ENCODE assay signal across 16 cellular contexts in genomic region chr22:19776433-19777031, GRCh38. TPM values are rescaled to one million over a fixed set of nuclear protein-coding genes. Genes with fewer than 3 reads are reported as not detected.
DNase-seq lines count a peak whose midpoint lies in the region; TF ChIP-seq lines count a peak whose summit lies in the region.
"Had no signal": no experiment of that assay in that cellular context is flagged by ENCODE, and none has a peak within 500 bp of the region (broad histone marks: within the 10 kb centered on the region; RNA-seq: fewer than 3 reads in every experiment).

No MANE protein-coding gene starts in this region.

- H3K4me3 ChIP-seq in fibroblast of the aortic adventitia (ENCODE audit: low read depth, low read length) (no peak overlapping the region), spleen (no peak overlapping the region)
- H3K4me3 ChIP-seq: body of pancreas, testis had no signal

- 30 to 37% (median 33%) methylated on average over 18 of the region's 18 CpGs for WGBS in spleen, 5 donors
- no CpG with 5 or more reads among the region's 18 CpGs for WGBS in H9 (ENCODE audit: extremely low coverage, insufficient read length, low lambda C conversion rate)

- H3K23ac ChIP-seq in H9 (ENCODE audit: insufficient read length, low read depth, low read length): no peak overlapping the region

- H2BK20ac ChIP-seq in H9 (ENCODE audit: low read depth, low read length, poor library complexity, severe bottlenecking): no peak overlapping the region

- H3K18ac ChIP-seq in H9 (ENCODE audit: insufficient read length, low read depth, low read length): no peak overlapping the region

- H2BK5ac ChIP-seq in H9 (ENCODE audit: insufficient read length, low read length): no peak overlapping the region

- H3K27me3 ChIP-seq in spleen (replicated peaks in 1 of 7) (peaks cover 0 to 80% (median 22%) of the 10 kb centered on the region in 7 donors), H9 (ENCODE audit: insufficient read depth, low read length) (no peaks in the 10 kb centered on the region)
- H3K27me3 ChIP-seq: body of pancreas, testis had no signal

- TF ChIP-seq CTCF in fibroblast of the aortic adventitia (IDR thresholded peaks at IDR 0.05; ENCODE audit: insufficient read depth, low read length): no peak
- TF ChIP-seq CTCF in spleen (IDR thresholded peaks at IDR 0.05 in 8 of 11, conservative IDR thresholded peaks at IDR 0.05 in 3 of 11): no peak
- no peak for TF ChIP-seq CTCF in H9 (conservative IDR thresholded peaks at IDR 0.05)

- no peak overlapping the region for H3K4me2 ChIP-seq in H9 (ENCODE audit: insufficient read depth, insufficient read length, low read length)

- H3K79me2 ChIP-seq in H9 (ENCODE audit: insufficient read depth, low read length): no peaks in the 10 kb centered on the region

- no peak overlapping the region for H3K4ac ChIP-seq in H9 (ENCODE audit: low read depth, low read length)

- H2AFZ ChIP-seq in H9 (ENCODE audit: low read length): no peak overlapping the region

- H3K4me1 ChIP-seq in spleen: peaks cover 8 to 32% (median 22%) of the 10 kb centered on the region in 6 donors
- no peaks in the 10 kb centered on the region for H3K4me1 ChIP-seq in H9 (ENCODE audit: insufficient read depth, low read length)
- H3K4me1 ChIP-seq: body of pancreas, testis had no signal

- H4K8ac ChIP-seq in H9 (replicated peaks; ENCODE audit: insufficient read length, low read depth, low read length): no peak overlapping the region

- H3K36me3 ChIP-seq in spleen: no peaks in the 10 kb centered on the region

- no peak overlapping the region for H2BK15ac ChIP-seq in H9 (ENCODE audit: low read depth, low read length)

- H3K27me3 Mint-ChIP-seq in activated naive CD4-positive, alpha-beta T cell treated with anti-CD3 and anti-CD28 coated beads, Interleukin-2, amount 10 ng/mL, durations not matched to agents 7 days and 5 days: peaks cover 75% of the 10 kb centered on the region
- H3K27me3 Mint-ChIP-seq in H9 (ENCODE audit: low read depth): peaks cover 61% of the 10 kb centered on the region

- no peak overlapping the region for H3T11ph ChIP-seq in H9 (ENCODE audit: low read length)

- H3K9me3 ChIP-seq in spleen (no peaks in the 10 kb centered on the region), H9 (ENCODE audit: control insufficient read depth, low read depth, low read length) (no peaks in the 10 kb centered on the region)
- H3K9me3 ChIP-seq: body of pancreas, testis had no signal

- no peaks in the 10 kb centered on the region for H3K23me2 ChIP-seq in H9 (ENCODE audit: insufficient read length, low read depth, low read length, poor library complexity, severe bottlenecking)

- no peak overlapping the region for H3K56ac ChIP-seq in H9 (ENCODE audit: insufficient read length, low read depth, low read length)

- TF ChIP-seq POLR2A in spleen (IDR thresholded peaks at IDR 0.05): no peak

- H3K79me1 ChIP-seq in H9 (ENCODE audit: insufficient read depth, low read depth, low read length, poor library complexity, severe bottlenecking): no peaks in the 10 kb centered on the region

- no peak overlapping the region for H3K9ac ChIP-seq in H9 (ENCODE audit: extremely low read depth, insufficient read length, low read length)

- H2AK5ac ChIP-seq in H9 (ENCODE audit: insufficient read length, low read length): no peak overlapping the region

- no peaks in the 10 kb centered on the region for H4K20me1 ChIP-seq in H9 (ENCODE audit: control insufficient read depth, insufficient read depth, insufficient read length)

- no peak overlapping the region for H4K5ac ChIP-seq in H9 (ENCODE audit: insufficient read length, low read depth, low read length)

- no peak overlapping the region for H2BK12ac ChIP-seq in H9 (ENCODE audit: insufficient read length, low read depth, low read length)

- H2BK120ac ChIP-seq in H9 (ENCODE audit: low read depth, low read length, poor library complexity, severe bottlenecking): no peak overlapping the region

- H3K27ac Mint-ChIP-seq in activated naive CD4-positive, alpha-beta T cell treated with anti-CD3 and anti-CD28 coated beads, Interleukin-2, amount 10 ng/mL, durations not matched to agents 7 days and 5 days: no peak overlapping the region
- no peak overlapping the region for H3K27ac Mint-ChIP-seq in H9

- no peaks in the 10 kb centered on the region for H3K9me3 Mint-ChIP-seq in activated naive CD4-positive, alpha-beta T cell treated with anti-CD3 and anti-CD28 coated beads, Interleukin-2, amount 10 ng/mL, durations not matched to agents 7 days and 5 days
- H3K9me3 Mint-ChIP-seq in H9: no peaks in the 10 kb centered on the region

- CTCF ChIA-PET in activated naive CD4-positive, alpha-beta T cell treated with anti-CD3 and anti-CD28 coated beads, Interleukin-2, amount 10 ng/mL, durations not matched to agents 7 days and 5 days (lab: Charles Lee): interaction anchor here (1.1 kb wide), 1 partner anchor 46 kb away, joined by 3 read pairs; no protein-coding TSS in a partner anchor

- peak; percentile 32 for DNase-seq in activated naive CD4-positive, alpha-beta T cell treated with anti-CD3 and anti-CD28 coated beads, Interleukin-2, amount 10 ng/mL, durations not matched to agents 7 days and 5 days
- no peak for DNase-seq in activated naive CD4-positive, alpha-beta T cell (lab: John Stamatoyannopoulos, UW)
- peak; percentile 84 for DNase-seq in OCI-M1 (lab: John Stamatoyannopoulos, UW)
- DNase-seq in fibroblast of the aortic adventitia (ENCODE audit: low read depth): peak; percentile 39
- DNase-seq in spleen: peak; percentile 58
- no peak for DNase-seq in H9
- DNase-seq in central memory CD4-positive, alpha-beta T cell: no peak
- no peak for DNase-seq in T-helper 1 cell
- DNase-seq: activated CD4-positive, alpha-beta T cell treated with anti-CD3 and anti-CD28 coated beads, Interleukin-2, amount 50 U/mL, for 1 hour; body of pancreas; DMS153; NCI-H1092; stimulated activated CD4-positive, alpha-beta T cell treated with anti-CD3 and anti-CD28 coated beads, Interleukin-15, amount 100 ng/mL, for 24 hours; testis had no signal

- intact Hi-C loops in spleen (cut with DNase I; ENCODE audit: low total_unique reads): no loop called here

- H3K4me1 Mint-ChIP-seq in activated naive CD4-positive, alpha-beta T cell treated with anti-CD3 and anti-CD28 coated beads, Interleukin-2, amount 10 ng/mL, durations not matched to agents 7 days and 5 days: peaks cover 6% of the 10 kb centered on the region
- peaks cover 9 to 10% of the 10 kb centered on the region in 2 experiments for H3K4me1 Mint-ChIP-seq in H9

- no peak overlapping the region for H3K27ac ChIP-seq in spleen
- no peak overlapping the region for H3K27ac ChIP-seq in H9 (ENCODE audit: insufficient read length, low read depth, low read length)
- H3K27ac ChIP-seq: body of pancreas, testis had no signal

- H3K36me3 Mint-ChIP-seq in activated naive CD4-positive, alpha-beta T cell treated with anti-CD3 and anti-CD28 coated beads, Interleukin-2, amount 10 ng/mL, durations not matched to agents 7 days and 5 days: no peaks in the 10 kb centered on the region
- no peaks in the 10 kb centered on the region for H3K36me3 Mint-ChIP-seq in H9 (ENCODE audit: insufficient read depth in 1 of 3, low read depth in 3 of 3)

- no peak overlapping the region for H3K14ac ChIP-seq in H9 (ENCODE audit: insufficient read depth, low read length)

- no peak overlapping the region for H4K91ac ChIP-seq in H9 (ENCODE audit: insufficient read length, low read depth, low read length)

- H3K4me3 Mint-ChIP-seq in activated naive CD4-positive, alpha-beta T cell treated with anti-CD3 and anti-CD28 coated beads, Interleukin-2, amount 10 ng/mL, durations not matched to agents 7 days and 5 days: no peak overlapping the region
- no peak overlapping the region for H3K4me3 Mint-ChIP-seq in H9

RNA-seq across cellular contexts. Expression of gene TBX1, which starts 16.0 kb away (rescaled TPM):
- total RNA-seq in fibroblast of the aortic adventitia (ENCODE audit: low replicate concordance) (2.8 TPM in 1 of 2 replicates, not detected in the other), spleen (10 to 100 TPM in 1 of 7 donors, 1 to 10 TPM in 3, under 1 TPM in 3; 0.23 to 10.5 (median 3.1) TPM), H9 (2021) (2.2 and 2.5 TPM in 2 replicates)
- polyA plus RNA-seq in spleen: under 1 TPM; 0.17 to 0.71 (median 0.61) TPM
- total RNA-seq: T-helper 1 cell treated with Interleukin-12 subunit alpha and Interleukin-12 subunit beta and Interleukin-4 antibody, amounts not matched to agents 30 ng/mL and 1 ng/mL, for 36 hours had no signal
- polyA plus RNA-seq: AG04450 had no signal

RNA-seq across cellular contexts. Expression of gene GP1BB, which starts 53.2 kb away (rescaled TPM):
- total RNA-seq in fibroblast of the aortic adventitia (ENCODE audit: low replicate concordance) (2.1 and 20.1 TPM in 2 replicates), spleen (10 to 100 TPM in 6 of 7 donors, 1 to 10 TPM in 1; 6.9 to 25.4 (median 16.5) TPM), H9 (2021) (2.4 and 3.4 TPM in 2 replicates)
- 1 to 10 TPM; 4.2 to 5.1 (median 4.8) TPM for polyA plus RNA-seq in spleen
- total RNA-seq: T-helper 1 cell treated with Interleukin-12 subunit alpha and Interleukin-12 subunit beta and Interleukin-4 antibody, amounts not matched to agents 30 ng/mL and 1 ng/mL, for 36 hours had no signal

Comparison
In these comparisons a context has a peak if more than half of its experiments do, and no peak if none do; other contexts are left out.
1. DNase-seq: peak in activated naive CD4-positive, alpha-beta T cell treated with anti-CD3 and anti-CD28 coated beads, Interleukin-2, amount 10 ng/mL, durations not matched to agents 7 days and 5 days (single experiment), OCI-M1 (single experiment), fibroblast of the aortic adventitia (single experiment) and spleen (single experiment); none in activated naive CD4-positive, alpha-beta T cell (0 of 4), H9 (single experiment), central memory CD4-positive, alpha-beta T cell (single experiment) and T-helper 1 cell (0 of 5).